Comparison of ENCODE assay signal across 22 cellular contexts in the genomic region with DNA sequence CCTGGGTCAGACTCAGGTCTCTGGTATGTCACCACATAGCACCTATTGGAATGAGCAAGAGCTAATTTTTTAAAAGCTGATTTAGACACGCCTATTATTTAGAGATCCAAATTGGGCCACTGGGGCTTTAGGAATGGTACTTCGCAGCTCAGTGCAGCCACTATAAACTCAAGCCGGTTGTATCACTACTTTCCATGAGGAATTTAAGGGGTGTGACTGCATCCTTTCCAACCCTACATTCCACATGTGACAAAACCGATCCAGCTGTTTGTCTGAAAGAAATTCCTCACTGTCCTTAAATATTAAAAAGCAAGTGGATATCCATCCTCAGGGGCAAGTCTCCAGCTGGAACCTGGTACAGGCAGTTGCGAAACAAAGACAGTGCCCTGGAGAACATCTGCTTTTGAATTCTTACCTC. TPM values are rescaled to one million over a fixed set of nuclear protein-coding genes. Genes with fewer than 3 reads are reported as not detected.
DNase-seq lines count a peak whose midpoint lies in the region; ATAC-seq and TF ChIP-seq lines count a peak whose summit lies in the region.
"Had no signal": no experiment of that assay in that cellular context is flagged by ENCODE, and none has a peak within 500 bp of the region (broad histone marks: within the 10 kb centered on the region; RNA-seq: fewer than 3 reads in every experiment).

No MANE protein-coding gene starts in this region.

- peaks cover 7% of the 10 kb centered on the region for H3K9me3 Mint-ChIP-seq in CD8-positive, alpha-beta T cell
- H3K9me3 Mint-ChIP-seq in stimulated activated effector memory CD8-positive, alpha-beta T cell treated with anti-CD3 and anti-CD28 coated beads, Interleukin-12 subunit alpha, Interleukin-12 subunit beta, amount 100 ng/mL, for 72 hours = peaks cover 9% of the 10 kb centered on the region
- H3K9me3 Mint-ChIP-seq: activated T-helper 1 cell treated with anti-CD3 and anti-CD28 coated beads, Interleukin-12 subunit alpha, Interleukin-12 subunit beta, Interleukin-2, Interleukin-4 antibody, amounts not matched to agents 30 ng/mL and 10 ng/mL and 1 ng/mL, durations not matched to agents 14 hours and 24 hours and 36 hours; stimulated activated naive CD8-positive, alpha-beta T cell treated with anti-CD3 and anti-CD28 coated beads, Interleukin-15, Interleukin-2, amounts not matched to agents 100 ng/mL and 50 ng/mL, for 24 hours had no signal

- TF ChIP-seq POLR2A in heart left ventricle (IDR thresholded peaks at IDR 0.05) = no peak
- TF ChIP-seq POLR2A in spleen (IDR thresholded peaks at IDR 0.05) = no peak

- H3K4me1 ChIP-seq in adipocyte (ENCODE audit: control insufficient read depth, insufficient read depth, low read length) (peaks cover 82% of the 10 kb centered on the region), heart left ventricle (peaks cover 0 to 14% (median 0%) of the 10 kb centered on the region in 12 donors), spleen (no peaks in the 10 kb centered on the region)
- H3K4me1 ChIP-seq in CD8-positive, alpha-beta T cell (ENCODE audit: insufficient read depth, low read length) = no peaks in the 10 kb centered on the region

- peaks cover 36% of the 10 kb centered on the region for H3K36me3 ChIP-seq in adipocyte (ENCODE audit: control insufficient read depth, insufficient read depth, low read length, severe bottlenecking)
- peaks cover 0 to 3% (median 0%) of the 10 kb centered on the region in 9 donors for H3K36me3 ChIP-seq in heart left ventricle
- H3K36me3 ChIP-seq in CD8-positive, alpha-beta T cell (ENCODE audit: insufficient read depth, low read length) = no peaks in the 10 kb centered on the region
- no peaks in the 10 kb centered on the region for H3K36me3 ChIP-seq in spleen

- no peak overlapping the region for H3K27ac Mint-ChIP-seq in CD8-positive, alpha-beta T cell
- H3K27ac Mint-ChIP-seq in stimulated activated effector memory CD8-positive, alpha-beta T cell treated with anti-CD3 and anti-CD28 coated beads, Interleukin-12 subunit alpha, Interleukin-12 subunit beta, amount 100 ng/mL, for 72 hours = no peak overlapping the region
- H3K27ac Mint-ChIP-seq: activated T-helper 1 cell treated with anti-CD3 and anti-CD28 coated beads, Interleukin-12 subunit alpha, Interleukin-12 subunit beta, Interleukin-2, Interleukin-4 antibody, amounts not matched to agents 30 ng/mL and 10 ng/mL and 1 ng/mL, durations not matched to agents 14 hours and 24 hours and 36 hours; naive thymus-derived CD4-positive, alpha-beta T cell; stimulated activated naive CD8-positive, alpha-beta T cell treated with anti-CD3 and anti-CD28 coated beads, Interleukin-15, Interleukin-2, amounts not matched to agents 100 ng/mL and 50 ng/mL, for 24 hours had no signal

- H3K9ac ChIP-seq in adipocyte (ENCODE audit: low read length) = peak overlapping the region; percentile 81

- no peak overlapping the region for H3K4me3 Mint-ChIP-seq in CD8-positive, alpha-beta T cell
- no peak overlapping the region for H3K4me3 Mint-ChIP-seq in stimulated activated effector memory CD8-positive, alpha-beta T cell treated with anti-CD3 and anti-CD28 coated beads, Interleukin-12 subunit alpha, Interleukin-12 subunit beta, amount 100 ng/mL, for 72 hours
- H3K4me3 Mint-ChIP-seq: activated T-helper 1 cell treated with anti-CD3 and anti-CD28 coated beads, Interleukin-12 subunit alpha, Interleukin-12 subunit beta, Interleukin-2, Interleukin-4 antibody, amounts not matched to agents 30 ng/mL and 10 ng/mL and 1 ng/mL, durations not matched to agents 14 hours and 24 hours and 36 hours; naive thymus-derived CD4-positive, alpha-beta T cell; stimulated activated naive CD8-positive, alpha-beta T cell treated with anti-CD3 and anti-CD28 coated beads, Interleukin-15, Interleukin-2, amounts not matched to agents 100 ng/mL and 50 ng/mL, for 24 hours had no signal

- peak; percentile 55 for DNase-seq in AG20443 (ENCODE audit: low spot score)
- DNase-seq in adipocyte (ENCODE audit: low read depth) = peak; percentile 81
- DNase-seq in heart left ventricle = peak in 2 of 5 donors; percentile 27 to 31
- peak; percentile 68 for DNase-seq in sciatic nerve (ENCODE audit: low spot score)
- DNase-seq in CD8-positive, alpha-beta T cell = no peak
- no peak for DNase-seq in spleen
- no peak for DNase-seq in stimulated activated effector memory CD8-positive, alpha-beta T cell treated with anti-CD3 and anti-CD28 coated beads, Interleukin-12 subunit alpha, Interleukin-12 subunit beta, amount 100 ng/mL, for 72 hours (ENCODE audit: low spot score in 2 of 2)
- DNase-seq in NCI-H226 = no peak
- DNase-seq: ACHN; activated CD4-positive, alpha-beta T cell treated with anti-CD3 and anti-CD28 coated beads, Interleukin-2, amount 50 U/mL, for 1 hour; anterior cingulate cortex; glutamatergic neuron; kidney; naive thymus-derived CD4-positive, alpha-beta T cell; NCI-H187 treated with DMSO at 0.1 percent for 48 hours; NCI-H526 treated with DMSO at 0.1 percent for 48 hours; retina had no signal

- H3K9me3 ChIP-seq in adipocyte (ENCODE audit: control insufficient read depth, low read length) (no peaks in the 10 kb centered on the region), heart left ventricle (no peaks in the 10 kb centered on the region), spleen (no peaks in the 10 kb centered on the region)
- no peaks in the 10 kb centered on the region for H3K9me3 ChIP-seq in CD8-positive, alpha-beta T cell (ENCODE audit: low read length)

- H3K27ac ChIP-seq in heart left ventricle = peak overlapping the region in 7 of 12 donors; percentile 3 to 69 (median 46)
- no peak overlapping the region for H3K27ac ChIP-seq in CD8-positive, alpha-beta T cell (ENCODE audit: low read depth, low read length)
- no peak overlapping the region for H3K27ac ChIP-seq in spleen
- H3K27ac ChIP-seq: RWPE1 had no signal

- CTCF ChIA-PET in CD8-positive, alpha-beta T cell (lab: Charles Lee) = no interaction called here

- intact Hi-C loops in heart left ventricle (cut with DNase I) = loop anchor here in 1 of 10 donors (10.0 kb wide), 1 partner anchor 187 kb away; no protein-coding TSS in a partner anchor
- intact Hi-C loops in sciatic nerve (cut with DNase I) = no loop called here
- intact Hi-C loops in CD8-positive, alpha-beta T cell (cut with DNase I, micrococcal nuclease) = no loop called here
- intact Hi-C loops in spleen (cut with DNase I; ENCODE audit: low total_unique reads) = no loop called here

- no peaks in the 10 kb centered on the region for H3K4me1 Mint-ChIP-seq in CD8-positive, alpha-beta T cell (ENCODE audit: low read depth)
- no peaks in the 10 kb centered on the region for H3K4me1 Mint-ChIP-seq in stimulated activated effector memory CD8-positive, alpha-beta T cell treated with anti-CD3 and anti-CD28 coated beads, Interleukin-12 subunit alpha, Interleukin-12 subunit beta, amount 100 ng/mL, for 72 hours
- H3K4me1 Mint-ChIP-seq: naive thymus-derived CD4-positive, alpha-beta T cell had no signal

- TF ChIP-seq CTCF in heart left ventricle (IDR thresholded peaks at IDR 0.05) (no peak), spleen (IDR thresholded peaks at IDR 0.05 in 8 of 11, conservative IDR thresholded peaks at IDR 0.05 in 3 of 11) (no peak)
- no peak for TF ChIP-seq CTCF in CD8-positive, alpha-beta T cell (IDR thresholded peaks at IDR 0.05)

- H3K36me3 Mint-ChIP-seq in CD8-positive, alpha-beta T cell = no peaks in the 10 kb centered on the region
- H3K36me3 Mint-ChIP-seq in stimulated activated effector memory CD8-positive, alpha-beta T cell treated with anti-CD3 and anti-CD28 coated beads, Interleukin-12 subunit alpha, Interleukin-12 subunit beta, amount 100 ng/mL, for 72 hours = no peaks in the 10 kb centered on the region
- H3K36me3 Mint-ChIP-seq: naive thymus-derived CD4-positive, alpha-beta T cell had no signal

- POLR2A ChIA-PET in CD8-positive, alpha-beta T cell (lab: Charles Lee) = no interaction called here

- no peaks in the 10 kb centered on the region for H3K27me3 Mint-ChIP-seq in CD8-positive, alpha-beta T cell (ENCODE audit: low read depth)
- H3K27me3 Mint-ChIP-seq: stimulated activated naive CD8-positive, alpha-beta T cell treated with anti-CD3 and anti-CD28 coated beads, Interleukin-15, Interleukin-2, amounts not matched to agents 100 ng/mL and 50 ng/mL, for 24 hours had no signal

- WGBS in heart left ventricle, 4 donors = 57 to 71% (median 63%) methylated on average over 5 of the region's 5 CpGs
- WGBS in spleen, 5 donors = 69 to 90% (median 80%) methylated on average over 5 of the region's 5 CpGs

- H3K27me3 ChIP-seq in adipocyte (replicated peaks; ENCODE audit: control insufficient read depth, insufficient read depth, low read length) (no peaks in the 10 kb centered on the region), heart left ventricle (no peaks in the 10 kb centered on the region), spleen (replicated peaks in 1 of 7) (no peaks in the 10 kb centered on the region)
- H3K27me3 ChIP-seq in CD8-positive, alpha-beta T cell (ENCODE audit: insufficient read depth, low read length) = no peaks in the 10 kb centered on the region

- H3K4me3 ChIP-seq in adipocyte (ENCODE audit: low read length) (peak overlapping the region; percentile 52), heart left ventricle (peak overlapping the region in 1 of 12 donors; percentile 29), spleen (no peak overlapping the region)
- H3K4me3 ChIP-seq in CD8-positive, alpha-beta T cell (ENCODE audit: low read depth, low read length) = no peak overlapping the region

- ATAC-seq in heart left ventricle (peak; percentile 24 to 78 (median 72)), sciatic nerve (peak; percentile 77)
- no peak for ATAC-seq in CD8-positive, alpha-beta T cell
- ATAC-seq in stimulated activated effector memory CD8-positive, alpha-beta T cell treated with anti-CD3 and anti-CD28 coated beads, Interleukin-12 subunit alpha, Interleukin-12 subunit beta, amount 100 ng/mL, for 72 hours = no peak
- ATAC-seq: HCT116; naive thymus-derived CD4-positive, alpha-beta T cell had no signal

RNA-seq across cellular contexts. Expression of a gene that starts 12.8 kb away (rescaled TPM):
- total RNA-seq in heart left ventricle = 10 to 100 TPM in 3 of 9 donors, 1 to 10 TPM in 6; 1.1 to 25.4 (median 6.3) TPM
- 1 to 10 TPM in 1 of 2 donors, under 1 TPM in 1; 0.65 to 1.9 TPM for polyA plus RNA-seq in heart left ventricle
- total RNA-seq in sciatic nerve = 130 TPM
- total RNA-seq in CD8-positive, alpha-beta T cell = not detected
- total RNA-seq in spleen = 1 to 10 TPM; 1.8 to 9.9 (median 2.8) TPM
- 1 to 10 TPM in 1 of 3 donors, under 1 TPM in 2; 0.26 to 1.1 (median 0.73) TPM for polyA plus RNA-seq in spleen
- total RNA-seq: activated T-helper 1 cell treated with anti-CD3 and anti-CD28 coated beads, Interleukin-12 subunit alpha, Interleukin-12 subunit beta, Interleukin-2, Interleukin-4 antibody, amounts not matched to agents 30 ng/mL and 10 ng/mL and 1 ng/mL, durations not matched to agents 14 hours and 24 hours and 36 hours; T-helper 2 cell treated with Interferon-gamma antibody and Interleukin-4, amounts not matched to agents 100 ng/mL and 5 ng/mL, for 36 hours had no signal
- polyA plus RNA-seq: naive thymus-derived CD4-positive, alpha-beta T cell had no signal

Comparison
In these comparisons a context has a peak if more than half of its experiments do, and no peak if none do; other contexts are left out.
1. DNase-seq: peak in AG20443 (single experiment), adipocyte (single experiment) and sciatic nerve (single experiment); none in CD8-positive, alpha-beta T cell (0 of 7), spleen (single experiment), stimulated activated effector memory CD8-positive, alpha-beta T cell treated with anti-CD3 and anti-CD28 coated beads, Interleukin-12 subunit alpha, Interleukin-12 subunit beta, amount 100 ng/mL, for 72 hours (0 of 2) and NCI-H226 (single experiment).
2. ATAC-seq: peak in heart left ventricle (4 of 4) and sciatic nerve (single experiment); none in CD8-positive, alpha-beta T cell (single experiment) and stimulated activated effector memory CD8-positive, alpha-beta T cell treated with anti-CD3 and anti-CD28 coated beads, Interleukin-12 subunit alpha, Interleukin-12 subunit beta, amount 100 ng/mL, for 72 hours (single experiment).
3. H3K27ac ChIP-seq: peak in heart left ventricle (7 of 12); none in CD8-positive, alpha-beta T cell (single experiment) and spleen (0 of 8).